11 cellular contexts compared by ENCODE assay signal in genomic region chr10:86934162-86934711, GRCh38. TPM values are rescaled to one million over a fixed set of nuclear protein-coding genes. Genes with fewer than 3 reads are reported as not detected.
DNase-seq lines count a peak whose midpoint lies in the region; ATAC-seq and TF ChIP-seq lines count a peak whose summit lies in the region.
"Not testable (repeated sequence)": the region's sequence is repeated elsewhere in the genome, so short reads cannot be mapped to it uniquely, and the experiment has no call there.
"Had no signal": no experiment of that assay in that cellular context is flagged by ENCODE, and none has a peak within 500 bp of the region (broad histone marks: within the 10 kb centered on the region; RNA-seq: fewer than 3 reads in every experiment).

No MANE protein-coding gene starts in this region.

- H3K27ac ChIP-seq in GM23338 (ENCODE audit: low read depth), result 0 out of 2 replicates have a peak overlapping the region, but pooled peaks have one; percentile 36
- H3K27ac ChIP-seq in coronary artery, result not testable (repeated sequence)

- peaks cover 12% of the 10 kb centered on the region; the same call in 1 of the 2 replicates for H4K20me1 ChIP-seq in GM23338 (replicated peaks; ENCODE audit: insufficient read depth)

- peaks cover 29% of the 10 kb centered on the region for H3K27me3 Mint-ChIP-seq in GM23338 (ENCODE audit: insufficient read depth, low read depth, poor library complexity)
- H3K27me3 Mint-ChIP-seq in WTC11 (ENCODE audit: low read depth), result not testable (repeated sequence)

- not testable (repeated sequence) for DNase-seq in GM23338 (ENCODE audit: low spot score)
- DNase-seq in NCI-H69 (lab: John Stamatoyannopoulos, UW) (peak; percentile 77), WTC11 (ENCODE audit: low spot score) (peak; percentile 11), coronary artery (ENCODE audit: low spot score) (peak; percentile 33), islet precursor cell (peak; percentile 78), myocyte (ENCODE audit: low read depth) (peak; percentile 16), renal cortical epithelial cell (ENCODE audit: low read depth) (peak; percentile 35)

- not testable (repeated sequence) for H2AFZ ChIP-seq in GM23338

- ATAC-seq in GM23338, result peak; percentile 10; the same call in 1 of the 3 replicates
- ATAC-seq in WTC11, result not testable (repeated sequence)

- H3K9me2 ChIP-seq in GM23338 (ENCODE audit: insufficient read depth), result not testable (repeated sequence)

- not testable (repeated sequence) for H3K4me3 ChIP-seq in GM23338, coronary artery

- not testable (repeated sequence) for H3K4me1 Mint-ChIP-seq in GM23338, WTC11

- H3F3A ChIP-seq in GM23338 (replicated peaks; ENCODE audit: low read depth), result not testable (repeated sequence)

- not testable (repeated sequence) for H3K4me3 Mint-ChIP-seq in GM23338, WTC11

- not testable (repeated sequence) for H3K4me2 ChIP-seq in GM23338

- not testable (repeated sequence) for H3K79me2 ChIP-seq in GM23338 (replicated peaks; ENCODE audit: insufficient read depth)

- CTCF ChIA-PET in WTC11 (lab: Charles Lee), result interaction anchor here (0.6 kb wide), 1 partner anchor 177 kb away, joined by 3 read pairs; no protein-coding TSS in a partner anchor

- H3K27me3 ChIP-seq in GM23338 (ENCODE audit: insufficient read depth), result not testable (repeated sequence)

- H3K36me3 Mint-ChIP-seq in GM23338 (ENCODE audit: low read depth) (peaks cover 14% of the 10 kb centered on the region), WTC11 (peaks cover 17% of the 10 kb centered on the region)

- not testable (repeated sequence) for H3K9me3 Mint-ChIP-seq in GM23338, WTC11

- not testable (repeated sequence) for H3K27ac Mint-ChIP-seq in GM23338, WTC11

- POLR2A ChIA-PET in WTC11 (lab: Charles Lee), result not testable (repeated sequence)

- not testable (repeated sequence) for H3K4me1 ChIP-seq in GM23338 (ENCODE audit: insufficient read depth)

- peaks cover 12% of the 10 kb centered on the region for H3K36me3 ChIP-seq in GM23338 (ENCODE audit: insufficient read depth)

- TF ChIP-seq CTCF in GM23338 (conservative IDR thresholded peaks at IDR 0.05; ENCODE audit: low read depth in 2 of 2); WTC11 (IDR thresholded peaks at IDR 0.05); coronary artery (IDR thresholded peaks at IDR 0.05): not testable (repeated sequence)

RNA-seq across cellular contexts. Expression of gene MMRN2, which starts 23.2 kb away (rescaled TPM):
- total RNA-seq in GM23338 (2014; rRNA removed; shearing (Covaris generic)), result 1.0 and 2.4 TPM in 2 replicates
- polyA plus RNA-seq in GM23338 (2016; fragmentation: Nextera tagmentation; extraction: Ambion mirVana), result 0.32 and 0.70 TPM in 2 replicates
- total RNA-seq in WTC11 (2021), result 1.7 to 2.8 TPM (median 2.4 TPM) in 3 replicates
- total RNA-seq in myocyte, result 0.94 and 1.0 TPM in 2 replicates
- polyA plus RNA-seq in myocyte (2012), result 1.0 TPM
- total RNA-seq in renal cortical epithelial cell, result 0.55 and 3.6 TPM in 2 replicates

RNA-seq across cellular contexts. Expression of gene SNCG, which starts 24.2 kb away (rescaled TPM):
- 4.0 and 9.6 TPM in 2 replicates for total RNA-seq in GM23338 (2014; rRNA removed; shearing (Covaris generic))
- polyA plus RNA-seq in GM23338 (2016; fragmentation: Nextera tagmentation; extraction: Ambion mirVana), result 17.0 and 18.5 TPM in 2 replicates
- total RNA-seq in WTC11 (2021) (8.4 to 14.3 TPM (median 12.0 TPM) in 3 replicates), myocyte (not detected in 2 replicates), renal cortical epithelial cell (0.85 and 5.2 TPM in 2 replicates)
- 0.93 TPM for polyA plus RNA-seq in myocyte (2012)
- total RNA-seq: CD8-positive, alpha-beta T cell had no signal
- polyA plus RNA-seq: CD14-positive monocyte had no signal

RNA-seq across cellular contexts. Expression of gene ADIRF, which starts 34.0 kb away (rescaled TPM):
- total RNA-seq in GM23338 (2014; rRNA removed; shearing (Covaris generic)), result not detected in 2 replicates
- 0.66 and 1.7 TPM in 2 replicates for polyA plus RNA-seq in GM23338 (2016; fragmentation: Nextera tagmentation; extraction: Ambion mirVana)
- total RNA-seq in WTC11 (2021) (0.30 to 1.0 TPM (median 0.70 TPM) in 3 replicates), myocyte (0.57 and 1.3 TPM in 2 replicates), renal cortical epithelial cell (49.3 TPM in 1 of 2 replicates, not detected in the other)
- 3.2 TPM for polyA plus RNA-seq in myocyte (2012)
- total RNA-seq: CD8-positive, alpha-beta T cell; H4 had no signal
- polyA plus RNA-seq: A549, CD14-positive monocyte had no signal
